In genomic region chr7:17849504-17849903, GRCh38 we compare ENCODE assay signal across 19 cellular contexts.
DNase-seq lines count a peak whose midpoint lies in the region; ATAC-seq and TF ChIP-seq lines count a peak whose summit lies in the region.
"Had no signal": no experiment of that assay in that cellular context is flagged by ENCODE, and none has a peak within 500 bp of the region (broad histone marks: within the 10 kb centered on the region; RNA-seq: fewer than 3 reads in every experiment).

No MANE protein-coding gene starts in this region.

- TF ChIP-seq POLR2A in breast epithelium (IDR thresholded peaks at IDR 0.05) (no peak), gastrocnemius medialis (IDR thresholded peaks at IDR 0.05) (no peak)

- no peak overlapping the region for H3K27ac ChIP-seq in breast epithelium
- no peak overlapping the region for H3K27ac ChIP-seq in hepatocyte
- no peak overlapping the region for H3K27ac ChIP-seq in gastrocnemius medialis

- DNase-seq in MCF 10A (ENCODE audit: unreplicated experiment): no peak
- DNase-seq in breast epithelium (ENCODE audit: low spot score in 2 of 2): no peak
- peak; percentile 45 for DNase-seq in adipocyte (ENCODE audit: low read depth)
- DNase-seq in glomerular visceral epithelial cell (ENCODE audit: extremely low spot score): peak; percentile 57
- DNase-seq in activated CD4-positive, alpha-beta memory T cell treated with anti-CD3 and anti-CD28 coated beads for 36 hours: no peak
- DNase-seq in hepatocyte (ENCODE audit: low spot score): no peak
- no peak for DNase-seq in stimulated activated naive CD4-positive, alpha-beta T cell treated with Interleukin-2 at 50 U/mL for 16 hours (lab: John Stamatoyannopoulos, UW)
- DNase-seq in gastrocnemius medialis: no peak
- DNase-seq: 8988T; activated B cell treated with CpG ODN at 0.5 μM for 24 hours; activated naive CD4-positive, alpha-beta T cell treated with anti-CD3 and anti-CD28 coated beads for 36 hours; COR-L47; endodermal cell; GF-D8; islet precursor cell; mucosa of descending colon; NCI-H187; T-cell had no signal

- no peaks in the 10 kb centered on the region for H3K27me3 Mint-ChIP-seq in MCF 10A (ENCODE audit: insufficient read depth, unreplicated experiment)
- no peaks in the 10 kb centered on the region for H3K27me3 Mint-ChIP-seq in activated CD4-positive, alpha-beta memory T cell treated with anti-CD3 and anti-CD28 coated beads for 36 hours
- H3K27me3 Mint-ChIP-seq: activated B cell treated with CpG ODN at 0.5 μM for 24 hours, T-cell had no signal

- intact Hi-C loops in MCF 10A (cut with micrococcal nuclease) (no loop called here), breast epithelium (cut with DNase I; ENCODE audit: low total_unique reads) (no loop called here), gastrocnemius medialis (cut with DNase I; ENCODE audit: low total_unique reads) (no loop called here)
- intact Hi-C loops in activated CD4-positive, alpha-beta memory T cell treated with anti-CD3 and anti-CD28 coated beads for 36 hours (cut with micrococcal nuclease): no loop called here

- H3K79me2 ChIP-seq in hepatocyte: no peaks in the 10 kb centered on the region

- H3K27me3 ChIP-seq in breast epithelium: no peaks in the 10 kb centered on the region
- no peaks in the 10 kb centered on the region for H3K27me3 ChIP-seq in adipocyte (replicated peaks; ENCODE audit: control insufficient read depth, insufficient read depth, low read length)
- no peaks in the 10 kb centered on the region for H3K27me3 ChIP-seq in hepatocyte
- H3K27me3 ChIP-seq in gastrocnemius medialis: no peaks in the 10 kb centered on the region

- POLR2A ChIA-PET in MCF 10A (lab: Yijun Ruan, JAX): no interaction called here
- POLR2A ChIA-PET in activated CD4-positive, alpha-beta memory T cell treated with anti-CD3 and anti-CD28 coated beads for 36 hours (lab: Charles Lee): interaction anchor here (1.1 kb wide), 1 partner anchor 88 kb away, joined by 4 read pairs; no protein-coding TSS in a partner anchor

- peaks cover 26% of the 10 kb centered on the region for H3K36me3 Mint-ChIP-seq in MCF 10A (ENCODE audit: insufficient read depth, unreplicated experiment)
- peaks cover 37% of the 10 kb centered on the region for H3K36me3 Mint-ChIP-seq in activated CD4-positive, alpha-beta memory T cell treated with anti-CD3 and anti-CD28 coated beads for 36 hours

- H3K9me2 ChIP-seq in hepatocyte (replicated peaks; ENCODE audit: insufficient read depth): no peaks in the 10 kb centered on the region

- no peaks in the 10 kb centered on the region for H3K36me3 ChIP-seq in breast epithelium
- peaks cover 41% of the 10 kb centered on the region for H3K36me3 ChIP-seq in adipocyte (ENCODE audit: control insufficient read depth, insufficient read depth, low read length, severe bottlenecking)
- H3K36me3 ChIP-seq in hepatocyte (replicated peaks; ENCODE audit: insufficient read depth, low read depth): no peaks in the 10 kb centered on the region
- peaks cover 0 to 24% of the 10 kb centered on the region in 2 donors for H3K36me3 ChIP-seq in gastrocnemius medialis

- BruUV-seq in MCF 10A (replicated peaks; lab: Mats Ljungman, UMichigan): no TSS peak

- no peaks in the 10 kb centered on the region for H4K20me1 ChIP-seq in hepatocyte (ENCODE audit: insufficient read depth, poor library complexity, severe bottlenecking)

- H3K4me1 Mint-ChIP-seq in MCF 10A (ENCODE audit: insufficient read depth, unreplicated experiment): peaks cover 9% of the 10 kb centered on the region
- H3K4me1 Mint-ChIP-seq in activated CD4-positive, alpha-beta memory T cell treated with anti-CD3 and anti-CD28 coated beads for 36 hours (ENCODE audit: low read depth): peaks cover 11% of the 10 kb centered on the region

- no peak overlapping the region for H3K9ac ChIP-seq in adipocyte (ENCODE audit: low read length)

- H3K9me3 Mint-ChIP-seq in MCF 10A (ENCODE audit: unreplicated experiment): no peaks in the 10 kb centered on the region
- no peaks in the 10 kb centered on the region for H3K9me3 Mint-ChIP-seq in activated CD4-positive, alpha-beta memory T cell treated with anti-CD3 and anti-CD28 coated beads for 36 hours
- H3K9me3 Mint-ChIP-seq: activated B cell treated with CpG ODN at 0.5 μM for 24 hours; activated naive CD4-positive, alpha-beta T cell treated with anti-CD3 and anti-CD28 coated beads for 36 hours; endodermal cell; T-cell had no signal

- H3K4me3 ChIP-seq in breast epithelium: no peak overlapping the region
- no peak overlapping the region for H3K4me3 ChIP-seq in adipocyte (ENCODE audit: low read length)
- H3K4me3 ChIP-seq in hepatocyte: no peak overlapping the region
- H3K4me3 ChIP-seq in gastrocnemius medialis: no peak overlapping the region
- H3K4me3 ChIP-seq: mucosa of descending colon had no signal

- in situ Hi-C loops in gastrocnemius medialis (cut with MboI; ENCODE audit: low sequenced_read_pairs in 4 of 4): no loop called here

- H3K27ac Mint-ChIP-seq in MCF 10A (ENCODE audit: low read depth, unreplicated experiment): peak overlapping the region; percentile 25
- H3K27ac Mint-ChIP-seq in activated CD4-positive, alpha-beta memory T cell treated with anti-CD3 and anti-CD28 coated beads for 36 hours: no peak overlapping the region
- H3K27ac Mint-ChIP-seq: activated B cell treated with CpG ODN at 0.5 μM for 24 hours; activated naive CD4-positive, alpha-beta T cell treated with anti-CD3 and anti-CD28 coated beads for 36 hours; endodermal cell; T-cell had no signal

- H3K4me2 ChIP-seq in hepatocyte: no peak overlapping the region

- no peaks in the 10 kb centered on the region for H3K9me3 ChIP-seq in breast epithelium
- no peaks in the 10 kb centered on the region for H3K9me3 ChIP-seq in adipocyte (ENCODE audit: control insufficient read depth, low read length)
- no peaks in the 10 kb centered on the region for H3K9me3 ChIP-seq in hepatocyte (ENCODE audit: low read depth)
- no peaks in the 10 kb centered on the region for H3K9me3 ChIP-seq in gastrocnemius medialis
- H3K9me3 ChIP-seq: mucosa of descending colon had no signal

- H2AFZ ChIP-seq in hepatocyte: no peak overlapping the region

- 88% methylated on average over 3 of the region's 3 CpGs for WGBS in hepatocyte (ENCODE audit: low lambda C conversion rate, missing lambda C conversion rate)

- H3K4me1 ChIP-seq in breast epithelium (no peaks in the 10 kb centered on the region), adipocyte (ENCODE audit: control insufficient read depth, insufficient read depth, low read length) (no peaks in the 10 kb centered on the region), hepatocyte (ENCODE audit: insufficient read depth) (no peaks in the 10 kb centered on the region), gastrocnemius medialis (peaks cover 0 to 4% of the 10 kb centered on the region in 2 donors)

- TF ChIP-seq CTCF in MCF 10A (IDR thresholded peaks at IDR 0.05; ENCODE audit: unreplicated experiment) (no peak), breast epithelium (IDR thresholded peaks at IDR 0.05) (no peak), hepatocyte (IDR thresholded peaks at IDR 0.05; ENCODE audit: poor library complexity) (no peak), gastrocnemius medialis (IDR thresholded peaks at IDR 0.05 in 4 of 5, conservative IDR thresholded peaks at IDR 0.05 in 1 of 5) (no peak)

- no peak for ATAC-seq in gastrocnemius medialis
- ATAC-seq: mucosa of descending colon, Panc1, T-cell had no signal

- no peak overlapping the region for H3K4me3 Mint-ChIP-seq in MCF 10A (ENCODE audit: unreplicated experiment)
- H3K4me3 Mint-ChIP-seq in activated CD4-positive, alpha-beta memory T cell treated with anti-CD3 and anti-CD28 coated beads for 36 hours: no peak overlapping the region
- H3K4me3 Mint-ChIP-seq: activated B cell treated with CpG ODN at 0.5 μM for 24 hours; activated naive CD4-positive, alpha-beta T cell treated with anti-CD3 and anti-CD28 coated beads for 36 hours; endodermal cell; T-cell had no signal

- CTCF ChIA-PET in MCF 10A (lab: Yijun Ruan, JAX): interaction anchor here (0.6 kb wide), 1 partner anchor 129 kb away, joined by 3 read pairs; no protein-coding TSS in a partner anchor
- CTCF ChIA-PET in activated CD4-positive, alpha-beta memory T cell treated with anti-CD3 and anti-CD28 coated beads for 36 hours (lab: Charles Lee): no interaction called here

Comparison
In these comparisons a context has a peak if more than half of its experiments do, and no peak if none do; other contexts are left out.
1. DNase-seq: peak in adipocyte (single experiment) and glomerular visceral epithelial cell (single experiment); none in MCF 10A (single experiment), breast epithelium (0 of 2), activated CD4-positive, alpha-beta memory T cell treated with anti-CD3 and anti-CD28 coated beads for 36 hours (single experiment), hepatocyte (single experiment), stimulated activated naive CD4-positive, alpha-beta T cell treated with Interleukin-2 at 50 U/mL for 16 hours (single experiment) and gastrocnemius medialis (0 of 2).